Comparison of ENCODE assay signal across 1 cellular context in genomic region chr7:13980474-13980873, GRCh38.
TF ChIP-seq lines count a peak whose summit lies in the region.

No MANE protein-coding gene starts in this region.

TF ChIP-seq in HEK293, 187 proteins besides CTCF, POLR2A, EP300 and RAD21 (continued from another document):
- TF ChIP-seq PRDM10 (tag by site-specific recombination; IDR thresholded peaks at IDR 0.05): 0 out of 2 replicates have a peak, but pooled peaks have one; percentile 11
- TF ChIP-seq TCF7L2 (IDR thresholded peaks at IDR 0.05; ENCODE audit: borderline replicate concordance, low read depth, low read length): 0 out of 2 replicates have a peak, but pooled peaks have one; percentile 46
